ENCODE assay signal across 7 cellular contexts in the genomic region with DNA sequence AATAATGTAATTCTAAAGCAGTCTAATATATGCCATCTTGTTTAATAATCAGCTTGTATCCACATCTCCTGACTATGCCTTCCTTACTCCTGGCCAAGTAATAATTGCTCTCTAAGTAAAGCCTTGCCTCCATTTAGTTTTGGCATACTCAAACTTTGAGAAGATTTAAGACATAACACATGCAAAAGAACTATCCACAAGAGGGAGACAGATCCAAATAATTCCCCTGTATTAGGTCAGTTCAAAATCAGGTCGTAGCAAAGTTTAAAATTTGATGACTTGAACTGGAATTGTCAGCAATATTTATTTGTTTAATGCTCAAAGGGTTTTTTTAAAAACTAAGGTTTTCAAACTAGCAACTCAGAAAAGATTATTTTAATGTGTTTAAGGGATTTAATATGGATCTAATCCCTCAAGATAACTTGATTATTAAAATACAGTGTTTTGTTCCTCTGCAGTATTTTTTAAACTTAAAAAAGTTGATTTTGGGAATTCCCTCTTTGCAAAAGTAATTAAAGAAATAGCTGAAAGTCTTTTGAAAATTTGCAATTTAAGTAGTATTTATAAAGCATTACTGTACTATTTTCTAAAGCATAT.
DNase-seq lines count a peak whose midpoint lies in the region; ATAC-seq and TF ChIP-seq lines count a peak whose summit lies in the region.

No MANE protein-coding gene starts in this region.

- no peak overlapping the region for H3K4me3 ChIP-seq in neural progenitor cell

- no peak overlapping the region for H3K4me3 Mint-ChIP-seq in neural progenitor cell

- no peaks in the 10 kb centered on the region for H3K27me3 ChIP-seq in neural progenitor cell

- no peaks in the 10 kb centered on the region for H3K9me3 ChIP-seq in neural progenitor cell (ENCODE audit: low read depth)

- no peak overlapping the region for H3K27ac ChIP-seq in neural progenitor cell

- H3K36me3 ChIP-seq in neural progenitor cell, result no peaks in the 10 kb centered on the region

- no peaks in the 10 kb centered on the region for H3K9me3 Mint-ChIP-seq in neural progenitor cell

- H3F3A ChIP-seq in neural progenitor cell (ENCODE audit: low read depth), result no peaks in the 10 kb centered on the region

- H3K79me2 ChIP-seq in neural progenitor cell (ENCODE audit: low read depth), result no peaks in the 10 kb centered on the region

- no peaks in the 10 kb centered on the region for H3K27me3 Mint-ChIP-seq in neural progenitor cell (ENCODE audit: insufficient read depth, low read depth)

- H2AFZ ChIP-seq in neural progenitor cell (replicated peaks), result no peak overlapping the region

- TF ChIP-seq CTCF in GM12874 (IDR thresholded peaks at IDR 0.05; ENCODE audit: insufficient read depth, low read depth, low read length) (peak; percentile 18; the same call in 1 of the 2 replicates), neural progenitor cell (IDR thresholded peaks at IDR 0.05) (peak; percentile 68)

- H3K4me1 Mint-ChIP-seq in neural progenitor cell, result peaks cover 4% of the 10 kb centered on the region

- no peak overlapping the region for H3K9ac ChIP-seq in neural progenitor cell

- no peak overlapping the region for H3K27ac Mint-ChIP-seq in neural progenitor cell

- no peak overlapping the region for H3K4me2 ChIP-seq in neural progenitor cell

- no peaks in the 10 kb centered on the region for H4K20me1 ChIP-seq in neural progenitor cell (ENCODE audit: low read depth)

- DNase-seq in NCI-H2196 treated with DMSO at 0.1 percent for 48 hours (lab: John Stamatoyannopoulos, UW; ENCODE audit: unreplicated experiment) (peak; percentile 18), dermis blood vessel endothelial cell (peak; percentile 68), neural progenitor cell (ENCODE audit: low spot score) (peak; percentile 28)
- no peak for DNase-seq in stimulated activated naive CD8-positive, alpha-beta T cell treated with anti-CD3 and anti-CD28 coated beads, Interleukin-15, Interleukin-2, amounts not matched to agents 100 U/mL and 50 U/mL, for 24 hours

- no peaks in the 10 kb centered on the region for H3K4me1 ChIP-seq in neural progenitor cell

- no peak for ATAC-seq in stimulated activated naive CD8-positive, alpha-beta T cell treated with anti-CD3 and anti-CD28 coated beads, Interleukin-15, Interleukin-2, amounts not matched to agents 100 U/mL and 50 U/mL, for 24 hours
- ATAC-seq in GM21786 (IDR thresholded peaks at IDR 0.05; ENCODE audit: unreplicated experiment) (no peak), HG03045 (IDR thresholded peaks at IDR 0.05; ENCODE audit: unreplicated experiment) (no peak)

- peaks cover 3% of the 10 kb centered on the region for H3K36me3 Mint-ChIP-seq in neural progenitor cell
